ENCODE assay signal across 23 cellular contexts in genomic region chr1:208950206-208950605, GRCh38.
"Had no signal": no experiment of that assay in that cellular context is flagged by ENCODE, and none has a peak within 500 bp of the region (broad histone marks: within the 10 kb centered on the region; RNA-seq: fewer than 3 reads in every experiment).

No MANE protein-coding gene starts in this region.

- H2AFZ ChIP-seq: neural progenitor cell, parathyroid adenoma had no signal

- H3K9me3 ChIP-seq: gastroesophageal sphincter, heart left ventricle, left lung, right lobe of liver, stomach, thyroid gland had no signal

- H3K36me3 ChIP-seq: esophagus muscularis mucosa, gastroesophageal sphincter, heart left ventricle, left lung, neural progenitor cell, right lobe of liver, stomach, thyroid gland had no signal

- H3K9ac ChIP-seq: neural progenitor cell, parathyroid adenoma had no signal

- H3K27me3 ChIP-seq: esophagus muscularis mucosa, foreskin keratinocyte, gastroesophageal sphincter, left lung, neural progenitor cell, right lobe of liver, stomach, thyroid gland had no signal

- H3K27ac ChIP-seq: coronary artery, esophagus muscularis mucosa, foreskin keratinocyte, gastroesophageal sphincter, heart left ventricle, left lung, neural progenitor cell, parathyroid adenoma, right lobe of liver, stomach, thyroid gland had no signal

- H3K4me3 ChIP-seq: coronary artery, esophagus muscularis mucosa, gastroesophageal sphincter, heart left ventricle, left lung, neural progenitor cell, right lobe of liver, smooth muscle cell, stomach, thyroid gland had no signal

- DNase-seq: dermis blood vessel endothelial cell; effector memory CD4-positive, alpha-beta T cell; foreskin keratinocyte; heart left ventricle; hippocampal formation; left cardiac atrium; left lung; midbrain; naive thymus-derived CD4-positive, alpha-beta T cell; right lobe of liver; stimulated activated CD4-positive, alpha-beta T cell treated with anti-CD3 and anti-CD28 coated beads, Interleukin-12 subunit alpha, Interleukin-12 subunit beta, amount 100 ng/mL, for 4 hours; stimulated activated CD4-positive, alpha-beta T cell treated with anti-CD3 and anti-CD28 coated beads, Interleukin-1b, Interleukin-23, amount 100 ng/mL, for 48 hours; stimulated activated CD4-positive, alpha-beta T cell treated with anti-CD3 and anti-CD28 coated beads, Interleukin-4, amount 100 ng/mL, for 1 hour; stimulated activated CD8-positive, alpha-beta memory T cell treated with anti-CD3 and anti-CD28 coated beads, Interleukin-4, amount 100 ng/mL, for 48 hours; stimulated activated naive CD4-positive, alpha-beta T cell; stomach; thyroid gland had no signal

- H3K4me2 ChIP-seq: neural progenitor cell, smooth muscle cell had no signal

- H3K79me2 ChIP-seq: parathyroid adenoma had no signal

- H3K4me1 ChIP-seq: esophagus muscularis mucosa, foreskin keratinocyte, gastroesophageal sphincter, left lung, parathyroid adenoma, right lobe of liver, stomach, thyroid gland had no signal
